ENCODE assay signal across 15 cellular contexts in genomic region chr17:63151981-63152523, GRCh38.
DNase-seq lines count a peak whose midpoint lies in the region; ATAC-seq, FAIRE-seq and TF ChIP-seq lines count a peak whose summit lies in the region.
"Had no signal": no experiment of that assay in that cellular context is flagged by ENCODE, and none has a peak within 500 bp of the region (broad histone marks: within the 10 kb centered on the region; RNA-seq: fewer than 3 reads in every experiment).

No MANE protein-coding gene starts in this region.

- H3K36me3 Mint-ChIP-seq in osteocyte (ENCODE audit: unreplicated experiment) (no peaks in the 10 kb centered on the region), natural killer cell (no peaks in the 10 kb centered on the region)
- H3K36me3 Mint-ChIP-seq: activated naive CD8-positive, alpha-beta T cell treated with anti-CD3 and anti-CD28 coated beads for 36 hours had no signal

- TF ChIP-seq POLR2A in H54 (IDR thresholded peaks at IDR 0.05; ENCODE audit: low read depth, low read length), result no peak
- TF ChIP-seq POLR2A in stomach (IDR thresholded peaks at IDR 0.05), result no peak

- H3K4me3 ChIP-seq in RWPE2 (ENCODE audit: severe bottlenecking) (no peak overlapping the region), fibroblast of pulmonary artery (replicated peaks; ENCODE audit: low read depth, low read length) (no peak overlapping the region), stomach (no peak overlapping the region)
- H3K4me3 ChIP-seq: testis had no signal

- no peak overlapping the region for H3K27ac ChIP-seq in RWPE2 (ENCODE audit: poor library complexity, severe bottlenecking)
- no peak overlapping the region for H3K27ac ChIP-seq in stomach
- H3K27ac ChIP-seq: parathyroid adenoma, testis had no signal

- H3K4me3 Mint-ChIP-seq in osteocyte (ENCODE audit: unreplicated experiment) (peak overlapping the region; percentile 11), natural killer cell (no peak overlapping the region)
- H3K4me3 Mint-ChIP-seq: activated naive CD8-positive, alpha-beta T cell treated with anti-CD3 and anti-CD28 coated beads for 36 hours had no signal

- H3K9me3 Mint-ChIP-seq in osteocyte (ENCODE audit: unreplicated experiment), result no peaks in the 10 kb centered on the region
- H3K9me3 Mint-ChIP-seq in natural killer cell, result no peaks in the 10 kb centered on the region
- H3K9me3 Mint-ChIP-seq: activated naive CD8-positive, alpha-beta T cell treated with anti-CD3 and anti-CD28 coated beads for 36 hours; IgD-negative memory B cell had no signal

- H3K9me3 ChIP-seq in RWPE2 (ENCODE audit: severe bottlenecking), result no peaks in the 10 kb centered on the region
- no peaks in the 10 kb centered on the region for H3K9me3 ChIP-seq in stomach
- H3K9me3 ChIP-seq: testis had no signal

- TF ChIP-seq CTCF in RWPE2 (IDR thresholded peaks at IDR 0.05; ENCODE audit: poor library complexity, severe bottlenecking), result no peak
- no peak for TF ChIP-seq CTCF in fibroblast of pulmonary artery (IDR thresholded peaks at IDR 0.05; ENCODE audit: low read length, missing control alignments)
- no peak for TF ChIP-seq CTCF in osteocyte (IDR thresholded peaks at IDR 0.05)
- TF ChIP-seq CTCF in natural killer cell (IDR thresholded peaks at IDR 0.05), result no peak
- TF ChIP-seq CTCF in stomach (IDR thresholded peaks at IDR 0.05), result no peak

- peak; percentile 70 for FAIRE-seq in H54 (lab: Jason Lieb, UNC)
- FAIRE-seq: keratinocyte had no signal

- DNase-seq in H54 (ENCODE audit: insufficient read length, low spot score) (no peak), RWPE2 (ENCODE audit: low spot score) (no peak), fibroblast of pulmonary artery (ENCODE audit: low read depth) (peak; percentile 38), osteocyte (ENCODE audit: extremely low spot score, unreplicated experiment) (no peak), natural killer cell (no peak), OCI-M1 (lab: John Stamatoyannopoulos, UW) (no peak), stomach (no peak)
- DNase-seq: activated naive CD8-positive, alpha-beta T cell treated with anti-CD3 and anti-CD28 coated beads for 36 hours; Calu3; stimulated activated CD4-positive, alpha-beta T cell treated with anti-CD3 and anti-CD28 coated beads, Interleukin-4, amount 100 ng/mL, for 4 hours; testis had no signal

- no peaks in the 10 kb centered on the region for H3K27me3 Mint-ChIP-seq in osteocyte (ENCODE audit: unreplicated experiment)
- no peaks in the 10 kb centered on the region for H3K27me3 Mint-ChIP-seq in natural killer cell (ENCODE audit: low read depth in 2 of 2)
- H3K27me3 Mint-ChIP-seq: activated naive CD8-positive, alpha-beta T cell treated with anti-CD3 and anti-CD28 coated beads for 36 hours; IgD-negative memory B cell had no signal

- intact Hi-C loops in natural killer cell (cut with micrococcal nuclease) (no loop called here), stomach (cut with DNase I; ENCODE audit: low total_unique reads) (no loop called here)

- H3K27me3 ChIP-seq in RWPE2 (ENCODE audit: insufficient read depth, poor library complexity, severe bottlenecking) (no peaks in the 10 kb centered on the region), stomach (no peaks in the 10 kb centered on the region)
- H3K27me3 ChIP-seq: testis had no signal

- H3K36me3 ChIP-seq in RWPE2 (ENCODE audit: low read depth), result peaks cover 61% of the 10 kb centered on the region
- H3K36me3 ChIP-seq in stomach, result no peaks in the 10 kb centered on the region

- H3K4me1 Mint-ChIP-seq in osteocyte (ENCODE audit: unreplicated experiment) (peaks cover 50% of the 10 kb centered on the region), natural killer cell (peaks cover 4 to 17% of the 10 kb centered on the region in 2 donors)

- peak; percentile 33; the same call in 1 of the 3 replicates for ATAC-seq in RWPE2 (ENCODE audit: low read depth)
- ATAC-seq in natural killer cell, result no peak
- no peak for ATAC-seq in HG03039 (IDR thresholded peaks at IDR 0.05; ENCODE audit: unreplicated experiment)

- H3K4me1 ChIP-seq in RWPE2 (ENCODE audit: insufficient read depth, poor library complexity, severe bottlenecking) (no peaks in the 10 kb centered on the region), stomach (peaks cover 0 to 18% (median 3%) of the 10 kb centered on the region in 4 donors)
- H3K4me1 ChIP-seq: testis had no signal

- 60 to 75% (median 71%) methylated on average over 4 of the region's 4 CpGs for WGBS in stomach, 5 donors

- TF ChIP-seq EP300 in stomach (IDR thresholded peaks at IDR 0.05), result no peak

- H3K27ac Mint-ChIP-seq in osteocyte (ENCODE audit: unreplicated experiment) (peak overlapping the region; percentile 99), natural killer cell (no peak overlapping the region)
- H3K27ac Mint-ChIP-seq: activated naive CD8-positive, alpha-beta T cell treated with anti-CD3 and anti-CD28 coated beads for 36 hours had no signal
